In the genomic region with DNA sequence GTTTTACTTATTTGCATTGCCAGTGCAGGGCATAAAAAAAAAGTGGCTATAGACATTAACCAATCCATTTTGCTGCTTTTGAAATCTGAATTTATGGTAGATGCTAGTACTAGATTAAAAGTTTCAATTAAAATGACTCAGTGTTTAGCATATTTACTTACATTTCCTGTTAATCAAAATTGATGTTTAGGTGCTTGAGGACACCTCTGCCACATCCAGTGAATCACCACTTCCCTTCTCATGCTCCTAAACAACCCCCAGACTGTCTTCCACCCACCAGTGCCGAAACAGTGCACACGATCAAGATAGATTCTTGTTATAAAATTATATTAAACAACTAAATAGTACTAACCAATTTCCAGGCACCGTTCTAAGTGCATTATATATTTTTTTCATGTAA, we compare ENCODE assay signal across 1 cellular context.
TF ChIP-seq lines count a peak whose summit lies in the region.

No MANE protein-coding gene starts in this region.

TF ChIP-seq in H1, 55 proteins besides CTCF, POLR2A, EP300 and RAD21:
- TF ChIP-seq, protein P1, sequence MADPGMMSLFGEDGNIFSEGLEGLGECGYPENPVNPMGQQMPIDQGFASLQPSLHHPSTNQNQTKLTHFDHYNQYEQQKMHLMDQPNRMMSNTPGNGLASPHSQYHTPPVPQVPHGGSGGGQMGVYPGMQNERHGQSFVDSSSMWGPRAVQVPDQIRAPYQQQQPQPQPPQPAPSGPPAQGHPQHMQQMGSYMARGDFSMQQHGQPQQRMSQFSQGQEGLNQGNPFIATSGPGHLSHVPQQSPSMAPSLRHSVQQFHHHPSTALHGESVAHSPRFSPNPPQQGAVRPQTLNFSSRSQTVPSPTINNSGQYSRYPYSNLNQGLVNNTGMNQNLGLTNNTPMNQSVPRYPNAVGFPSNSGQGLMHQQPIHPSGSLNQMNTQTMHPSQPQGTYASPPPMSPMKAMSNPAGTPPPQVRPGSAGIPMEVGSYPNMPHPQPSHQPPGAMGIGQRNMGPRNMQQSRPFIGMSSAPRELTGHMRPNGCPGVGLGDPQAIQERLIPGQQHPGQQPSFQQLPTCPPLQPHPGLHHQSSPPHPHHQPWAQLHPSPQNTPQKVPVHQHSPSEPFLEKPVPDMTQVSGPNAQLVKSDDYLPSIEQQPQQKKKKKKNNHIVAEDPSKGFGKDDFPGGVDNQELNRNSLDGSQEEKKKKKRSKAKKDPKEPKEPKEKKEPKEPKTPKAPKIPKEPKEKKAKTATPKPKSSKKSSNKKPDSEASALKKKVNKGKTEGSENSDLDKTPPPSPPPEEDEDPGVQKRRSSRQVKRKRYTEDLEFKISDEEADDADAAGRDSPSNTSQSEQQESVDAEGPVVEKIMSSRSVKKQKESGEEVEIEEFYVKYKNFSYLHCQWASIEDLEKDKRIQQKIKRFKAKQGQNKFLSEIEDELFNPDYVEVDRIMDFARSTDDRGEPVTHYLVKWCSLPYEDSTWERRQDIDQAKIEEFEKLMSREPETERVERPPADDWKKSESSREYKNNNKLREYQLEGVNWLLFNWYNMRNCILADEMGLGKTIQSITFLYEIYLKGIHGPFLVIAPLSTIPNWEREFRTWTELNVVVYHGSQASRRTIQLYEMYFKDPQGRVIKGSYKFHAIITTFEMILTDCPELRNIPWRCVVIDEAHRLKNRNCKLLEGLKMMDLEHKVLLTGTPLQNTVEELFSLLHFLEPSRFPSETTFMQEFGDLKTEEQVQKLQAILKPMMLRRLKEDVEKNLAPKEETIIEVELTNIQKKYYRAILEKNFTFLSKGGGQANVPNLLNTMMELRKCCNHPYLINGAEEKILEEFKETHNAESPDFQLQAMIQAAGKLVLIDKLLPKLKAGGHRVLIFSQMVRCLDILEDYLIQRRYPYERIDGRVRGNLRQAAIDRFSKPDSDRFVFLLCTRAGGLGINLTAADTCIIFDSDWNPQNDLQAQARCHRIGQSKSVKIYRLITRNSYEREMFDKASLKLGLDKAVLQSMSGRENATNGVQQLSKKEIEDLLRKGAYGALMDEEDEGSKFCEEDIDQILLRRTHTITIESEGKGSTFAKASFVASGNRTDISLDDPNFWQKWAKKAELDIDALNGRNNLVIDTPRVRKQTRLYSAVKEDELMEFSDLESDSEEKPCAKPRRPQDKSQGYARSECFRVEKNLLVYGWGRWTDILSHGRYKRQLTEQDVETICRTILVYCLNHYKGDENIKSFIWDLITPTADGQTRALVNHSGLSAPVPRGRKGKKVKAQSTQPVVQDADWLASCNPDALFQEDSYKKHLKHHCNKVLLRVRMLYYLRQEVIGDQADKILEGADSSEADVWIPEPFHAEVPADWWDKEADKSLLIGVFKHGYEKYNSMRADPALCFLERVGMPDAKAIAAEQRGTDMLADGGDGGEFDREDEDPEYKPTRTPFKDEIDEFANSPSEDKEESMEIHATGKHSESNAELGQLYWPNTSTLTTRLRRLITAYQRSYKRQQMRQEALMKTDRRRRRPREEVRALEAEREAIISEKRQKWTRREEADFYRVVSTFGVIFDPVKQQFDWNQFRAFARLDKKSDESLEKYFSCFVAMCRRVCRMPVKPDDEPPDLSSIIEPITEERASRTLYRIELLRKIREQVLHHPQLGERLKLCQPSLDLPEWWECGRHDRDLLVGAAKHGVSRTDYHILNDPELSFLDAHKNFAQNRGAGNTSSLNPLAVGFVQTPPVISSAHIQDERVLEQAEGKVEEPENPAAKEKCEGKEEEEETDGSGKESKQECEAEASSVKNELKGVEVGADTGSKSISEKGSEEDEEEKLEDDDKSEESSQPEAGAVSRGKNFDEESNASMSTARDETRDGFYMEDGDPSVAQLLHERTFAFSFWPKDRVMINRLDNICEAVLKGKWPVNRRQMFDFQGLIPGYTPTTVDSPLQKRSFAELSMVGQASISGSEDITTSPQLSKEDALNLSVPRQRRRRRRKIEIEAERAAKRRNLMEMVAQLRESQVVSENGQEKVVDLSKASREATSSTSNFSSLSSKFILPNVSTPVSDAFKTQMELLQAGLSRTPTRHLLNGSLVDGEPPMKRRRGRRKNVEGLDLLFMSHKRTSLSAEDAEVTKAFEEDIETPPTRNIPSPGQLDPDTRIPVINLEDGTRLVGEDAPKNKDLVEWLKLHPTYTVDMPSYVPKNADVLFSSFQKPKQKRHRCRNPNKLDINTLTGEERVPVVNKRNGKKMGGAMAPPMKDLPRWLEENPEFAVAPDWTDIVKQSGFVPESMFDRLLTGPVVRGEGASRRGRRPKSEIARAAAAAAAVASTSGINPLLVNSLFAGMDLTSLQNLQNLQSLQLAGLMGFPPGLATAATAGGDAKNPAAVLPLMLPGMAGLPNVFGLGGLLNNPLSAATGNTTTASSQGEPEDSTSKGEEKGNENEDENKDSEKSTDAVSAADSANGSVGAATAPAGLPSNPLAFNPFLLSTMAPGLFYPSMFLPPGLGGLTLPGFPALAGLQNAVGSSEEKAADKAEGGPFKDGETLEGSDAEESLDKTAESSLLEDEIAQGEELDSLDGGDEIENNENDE (IDR thresholded peaks at IDR 0.05; ENCODE audit: insufficient replicate concordance, low read length) = no peak
- TF ChIP-seq, protein P2, sequence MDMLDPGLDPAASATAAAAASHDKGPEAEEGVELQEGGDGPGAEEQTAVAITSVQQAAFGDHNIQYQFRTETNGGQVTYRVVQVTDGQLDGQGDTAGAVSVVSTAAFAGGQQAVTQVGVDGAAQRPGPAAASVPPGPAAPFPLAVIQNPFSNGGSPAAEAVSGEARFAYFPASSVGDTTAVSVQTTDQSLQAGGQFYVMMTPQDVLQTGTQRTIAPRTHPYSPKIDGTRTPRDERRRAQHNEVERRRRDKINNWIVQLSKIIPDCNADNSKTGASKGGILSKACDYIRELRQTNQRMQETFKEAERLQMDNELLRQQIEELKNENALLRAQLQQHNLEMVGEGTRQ (IDR thresholded peaks at IDR 0.05; ENCODE audit: low read length) = no peak
- TF ChIP-seq CHD1 (IDR thresholded peaks at IDR 0.05; ENCODE audit: low read depth, low read length) (no peak), ASH2L (IDR thresholded peaks at IDR 0.05; ENCODE audit: low read length) (no peak), CTBP2 (IDR thresholded peaks at IDR 0.05; ENCODE audit: borderline replicate concordance, insufficient read depth, insufficient read length, low read length) (no peak), CBX5 (IDR thresholded peaks at IDR 0.05; ENCODE audit: low read depth, low read length) (no peak), EZH2 (IDR thresholded peaks at IDR 0.05; ENCODE audit: low read depth, low read length, severe bottlenecking) (no peak), EGR1 (IDR thresholded peaks at IDR 0.05; ENCODE audit: borderline replicate concordance, low read depth, low read length) (no peak), TAF7 (optimal IDR thresholded peaks at IDR 0.05; ENCODE audit: borderline replicate concordance, low read depth, low read length) (no peak), JUN (IDR thresholded peaks at IDR 0.05; ENCODE audit: low read depth, low read length) (no peak), RFX5 (IDR thresholded peaks at IDR 0.05; ENCODE audit: borderline replicate concordance, low read depth, low read length) (no peak), BCL11A (IDR thresholded peaks at IDR 0.05; ENCODE audit: low read depth in 2 of 2, low read length in 2 of 2) (no peak), SP2 (IDR thresholded peaks at IDR 0.05; ENCODE audit: low read length) (no peak), KDM1A (IDR thresholded peaks at IDR 0.05; ENCODE audit: borderline replicate concordance, low read length) (no peak), TBP (IDR thresholded peaks at IDR 0.05; ENCODE audit: low read depth, low read length) (no peak), KDM4A (IDR thresholded peaks at IDR 0.05; ENCODE audit: low read depth, low read length, severe bottlenecking) (no peak)
- TF ChIP-seq, protein P3, sequence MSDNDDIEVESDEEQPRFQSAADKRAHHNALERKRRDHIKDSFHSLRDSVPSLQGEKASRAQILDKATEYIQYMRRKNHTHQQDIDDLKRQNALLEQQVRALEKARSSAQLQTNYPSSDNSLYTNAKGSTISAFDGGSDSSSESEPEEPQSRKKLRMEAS (IDR thresholded peaks at IDR 0.05) = no peak
TF ChIP-seq in H1: peak in this region for 0.
